Comparison of ENCODE assay signal across 1 cellular context in genomic region chr9:105330755-105331154, GRCh38.
TF ChIP-seq lines count a peak whose summit lies in the region.

No MANE protein-coding gene starts in this region.

TF ChIP-seq in HepG2, 621 proteins besides CTCF, POLR2A, EP300 and RAD21 (continued from another document and continues in another):
- TF ChIP-seq ATF5 (CRISPR knock-in tag; IDR thresholded peaks at IDR 0.05; ENCODE audit: low read depth), result no peak
- TF ChIP-seq KDM5B (CRISPR knock-in tag; IDR thresholded peaks at IDR 0.05; ENCODE audit: borderline replicate concordance), result no peak
- TF ChIP-seq JUN (CRISPR knock-in tag; IDR thresholded peaks at IDR 0.05), result no peak
- no peak for TF ChIP-seq GZF1 (CRISPR knock-in tag; IDR thresholded peaks at IDR 0.05)
- no peak for TF ChIP-seq ZBTB39 (CRISPR knock-in tag; IDR thresholded peaks at IDR 0.05)
- TF ChIP-seq HCFC1 (IDR thresholded peaks at IDR 0.05; ENCODE audit: low read depth, low read length), result no peak
- no peak for TF ChIP-seq ZSCAN12 (CRISPR knock-in tag; IDR thresholded peaks at IDR 0.05)
- no peak for TF ChIP-seq JUNB (CRISPR knock-in tag; IDR thresholded peaks at IDR 0.05; ENCODE audit: borderline replicate concordance)
- TF ChIP-seq XRCC5 (optimal IDR thresholded peaks at IDR 0.05; ENCODE audit: low read length), result no peak
- peak; percentile 75 for TF ChIP-seq TCF7 (IDR thresholded peaks at IDR 0.05; ENCODE audit: low read depth)
- TF ChIP-seq ZBTB3 (CRISPR knock-in tag; IDR thresholded peaks at IDR 0.05; ENCODE audit: borderline replicate concordance, low read depth), result no peak
- TF ChIP-seq PHF5A (CRISPR knock-in tag; IDR thresholded peaks at IDR 0.05; ENCODE audit: low read depth, unreplicated experiment), result no peak
- no peak for TF ChIP-seq HINFP (CRISPR knock-in tag; IDR thresholded peaks at IDR 0.05; ENCODE audit: low read depth)
- TF ChIP-seq NFATC3 (CRISPR knock-in tag; IDR thresholded peaks at IDR 0.05), result no peak
- TF ChIP-seq NFRKB (IDR thresholded peaks at IDR 0.05), result no peak
- no peak for TF ChIP-seq CHCHD3 (CRISPR knock-in tag; IDR thresholded peaks at IDR 0.05)
- TF ChIP-seq MXI1 (IDR thresholded peaks at IDR 0.05; ENCODE audit: borderline replicate concordance, low read depth, low read length), result peak; percentile 27; the same call in 1 of the 3 replicates
- TF ChIP-seq MXD1 (CRISPR knock-in tag; IDR thresholded peaks at IDR 0.05), result no peak
- peak; percentile 82; the same call in 1 of the 2 replicates for TF ChIP-seq MIER3 (CRISPR knock-in tag; IDR thresholded peaks at IDR 0.05; ENCODE audit: borderline replicate concordance)
- no peak for TF ChIP-seq ZSCAN5A (CRISPR knock-in tag; IDR thresholded peaks at IDR 0.05; ENCODE audit: borderline replicate concordance)
- TF ChIP-seq RELA (CRISPR knock-in tag; IDR thresholded peaks at IDR 0.05), result no peak
- TF ChIP-seq ZNF430 (CRISPR knock-in tag; IDR thresholded peaks at IDR 0.05), result no peak
- peak; percentile 24; the same call in 1 of the 2 replicates for TF ChIP-seq MIXL1 (CRISPR knock-in tag; IDR thresholded peaks at IDR 0.05)
- TF ChIP-seq HOXA5 (CRISPR knock-in tag; IDR thresholded peaks at IDR 0.05), result 0 out of 2 replicates have a peak, but pooled peaks have one; percentile 47
- TF ChIP-seq ZC3H13 (CRISPR knock-in tag; IDR thresholded peaks at IDR 0.05), result no peak
- TF ChIP-seq ISX (CRISPR knock-in tag; conservative IDR thresholded peaks at IDR 0.05), result no peak
- TF ChIP-seq ZNF614 (CRISPR knock-in tag; IDR thresholded peaks at IDR 0.05; ENCODE audit: borderline replicate concordance), result peak; percentile 88
- TF ChIP-seq ZMAT3 (CRISPR knock-in tag; conservative IDR thresholded peaks at IDR 0.05), result no peak
- TF ChIP-seq IKZF1 (IDR thresholded peaks at IDR 0.05), result no peak
- TF ChIP-seq ZMYM3 (CRISPR knock-in tag; IDR thresholded peaks at IDR 0.05), result no peak
- no peak for TF ChIP-seq ZNF3 (CRISPR knock-in tag; IDR thresholded peaks at IDR 0.05)
- TF ChIP-seq DDIT3 (CRISPR knock-in tag; IDR thresholded peaks at IDR 0.05), result no peak
- TF ChIP-seq STAG1 (CRISPR knock-in tag; IDR thresholded peaks at IDR 0.05), result no peak
- TF ChIP-seq ZGPAT (CRISPR knock-in tag; IDR thresholded peaks at IDR 0.05), result peak; percentile 48
- peak; percentile 72; the same call in 1 of the 2 replicates for TF ChIP-seq TARDBP (CRISPR knock-in tag; IDR thresholded peaks at IDR 0.05)
- TF ChIP-seq TERF1 (CRISPR knock-in tag; IDR thresholded peaks at IDR 0.05), result no peak
- no peak for TF ChIP-seq ZNF431 (CRISPR knock-in tag; IDR thresholded peaks at IDR 0.05; ENCODE audit: borderline replicate concordance, low read depth)
- no peak for TF ChIP-seq FLYWCH1 (CRISPR knock-in tag; IDR thresholded peaks at IDR 0.05)
- TF ChIP-seq ZNF720 (CRISPR knock-in tag; IDR thresholded peaks at IDR 0.05), result no peak
- no peak for TF ChIP-seq ZNF746 (CRISPR knock-in tag; IDR thresholded peaks at IDR 0.05)
- no peak for TF ChIP-seq HNF4G (IDR thresholded peaks at IDR 0.05; ENCODE audit: borderline replicate concordance, low read depth, low read length)
- TF ChIP-seq HNF4G (CRISPR knock-in tag; IDR thresholded peaks at IDR 0.05; ENCODE audit: borderline replicate concordance, low read depth), result no peak
- TF ChIP-seq E2F2 (CRISPR knock-in tag; IDR thresholded peaks at IDR 0.05; ENCODE audit: borderline replicate concordance), result no peak
- peak; percentile 24; the same call in 1 of the 2 replicates for TF ChIP-seq MAFF (IDR thresholded peaks at IDR 0.05; ENCODE audit: low read depth, low read length)
- TF ChIP-seq TBX2 (CRISPR knock-in tag; IDR thresholded peaks at IDR 0.05; ENCODE audit: borderline replicate concordance), result no peak
- TF ChIP-seq ARNT (IDR thresholded peaks at IDR 0.05), result no peak
- no peak for TF ChIP-seq CC2D1A (CRISPR knock-in tag; IDR thresholded peaks at IDR 0.05)
- TF ChIP-seq ZSCAN30 (CRISPR knock-in tag; IDR thresholded peaks at IDR 0.05), result no peak
- no peak for TF ChIP-seq ZNF33B (CRISPR knock-in tag; IDR thresholded peaks at IDR 0.05)
- no peak for TF ChIP-seq ZNF275 (CRISPR knock-in tag; IDR thresholded peaks at IDR 0.05; ENCODE audit: borderline replicate concordance)
- no peak for TF ChIP-seq CREB1 (IDR thresholded peaks at IDR 0.05)
- TF ChIP-seq CREB1 (CRISPR knock-in tag; IDR thresholded peaks at IDR 0.05), result no peak
- peak; percentile 66 for TF ChIP-seq NCOA2 (CRISPR knock-in tag; IDR thresholded peaks at IDR 0.05)
- TF ChIP-seq ZNF615 (CRISPR knock-in tag; IDR thresholded peaks at IDR 0.05; ENCODE audit: borderline replicate concordance), result no peak
- no peak for TF ChIP-seq KMT2A (CRISPR knock-in tag; IDR thresholded peaks at IDR 0.05)
- peak in 1 of 2 experiments; percentile 33; a peak in 1 of 4 replicates for TF ChIP-seq ATF4 (CRISPR knock-in tag; IDR thresholded peaks at IDR 0.05)
- peak; percentile 71 for TF ChIP-seq TFE3 (CRISPR knock-in tag; IDR thresholded peaks at IDR 0.05)
- TF ChIP-seq HMG20A (CRISPR knock-in tag; IDR thresholded peaks at IDR 0.05; ENCODE audit: borderline replicate concordance), result peak; percentile 86
- TF ChIP-seq ZNF207 (IDR thresholded peaks at IDR 0.05; ENCODE audit: borderline replicate concordance), result no peak
- no peak for TF ChIP-seq SMARCC2 (IDR thresholded peaks at IDR 0.05)
- TF ChIP-seq TP53 (CRISPR knock-in tag; conservative IDR thresholded peaks at IDR 0.05), result no peak
- no peak for TF ChIP-seq SCMH1 (CRISPR knock-in tag; IDR thresholded peaks at IDR 0.05; ENCODE audit: borderline replicate concordance)
- TF ChIP-seq CREB3 (CRISPR knock-in tag; IDR thresholded peaks at IDR 0.05), result no peak
